Comparison of ENCODE assay signal across 9 cellular contexts in genomic region chr11:31816467-31817053, GRCh38. TPM values are rescaled to one million over a fixed set of nuclear protein-coding genes. Genes with fewer than 3 reads are reported as not detected.
DNase-seq lines count a peak whose midpoint lies in the region; ATAC-seq, FAIRE-seq and TF ChIP-seq lines count a peak whose summit lies in the region.
"Had no signal": no experiment of that assay in that cellular context is flagged by ENCODE, and none has a peak within 500 bp of the region (broad histone marks: within the 10 kb centered on the region; RNA-seq: fewer than 3 reads in every experiment).

No MANE protein-coding gene starts in this region.

- WGBS in K562 (ENCODE audit: insufficient coverage, low coverage, missing lambda C conversion rate) = 12% methylated on average over 27 of the region's 40 CpGs

- H3K4me3 ChIP-seq in HAP-1 = peak overlapping the region; percentile 7
- H3K4me3 ChIP-seq in K562 = peak overlapping the region; percentile 34
- H3K4me3 ChIP-seq in naive thymus-derived CD4-positive, alpha-beta T cell (ENCODE audit: low read length) = no peak overlapping the region
- no peak overlapping the region for H3K4me3 ChIP-seq in lower lobe of right lung

- H3K27ac ChIP-seq in K562 (ENCODE audit: extremely low read depth, low read depth, low read length) (no peak overlapping the region), lower lobe of right lung (no peak overlapping the region)
- no peak overlapping the region for H3K27ac ChIP-seq in naive thymus-derived CD4-positive, alpha-beta T cell (ENCODE audit: low read depth, low read length)

- H3K27me3 Mint-ChIP-seq in naive thymus-derived CD4-positive, alpha-beta T cell = peaks cover 62 to 86% (median 67%) of the 10 kb centered on the region in 5 donors

- peak overlapping the region in 1 of 9 donors; percentile 76 for H3K27ac Mint-ChIP-seq in naive thymus-derived CD4-positive, alpha-beta T cell

- no TSS peak for BruUV-seq in K562 (replicated peaks; lab: Mats Ljungman, UMichigan)

- no peak for TF ChIP-seq EP300 in K562 (IDR thresholded peaks at IDR 0.05; ENCODE audit: low read length)

- TF ChIP-seq POLR2A in K562 (conservative IDR thresholded peaks at IDR 0.05) = no peak

- POLR2A ChIA-PET in K562 (lab: Yijun Ruan, JAX) = interaction anchor here (0.8 to 1.0 kb wide), 2 partner anchors 18 to 35 kb away, joined by 3 read pairs; no protein-coding TSS in a partner anchor
- POLR2A ChIA-PET in naive thymus-derived CD4-positive, alpha-beta T cell (lab: Charles Lee) = no interaction called here

- peaks cover 68% of the 10 kb centered on the region for H3K27me3 ChIP-seq in HAP-1 (ENCODE audit: low read depth)
- peaks cover 22 to 72% of the 10 kb centered on the region in 2 experiments for H3K27me3 ChIP-seq in K562 (ENCODE audit: control insufficient read depth in 2 of 2, insufficient read depth in 2 of 2, low read length in 2 of 2)
- H3K27me3 ChIP-seq in naive thymus-derived CD4-positive, alpha-beta T cell (ENCODE audit: control insufficient read depth in 2 of 2, insufficient read depth in 2 of 2, low read length in 2 of 2) = peaks cover 7 to 55% of the 10 kb centered on the region in 2 donors
- peaks cover 97% of the 10 kb centered on the region for H3K27me3 ChIP-seq in lower lobe of right lung (ENCODE audit: low read depth)

- H3K79me2 ChIP-seq in K562 (ENCODE audit: control insufficient read depth, insufficient read depth, low read length) = no peaks in the 10 kb centered on the region

- in situ Hi-C loops in HAP-1 (cut with MboI; ENCODE audit: low sequenced_read_pairs) = no loop called here
- in situ Hi-C loops in K562 (cut with MboI) = no loop called here

- H3K9me3 Mint-ChIP-seq in naive thymus-derived CD4-positive, alpha-beta T cell = peaks cover 0 to 5% (median 2%) of the 10 kb centered on the region in 11 donors

- H3K4me1 Mint-ChIP-seq in naive thymus-derived CD4-positive, alpha-beta T cell = peaks cover 10 to 57% (median 44%) of the 10 kb centered on the region in 7 donors

- H3K4me2 ChIP-seq in K562 (ENCODE audit: insufficient read depth, low read length) = peak overlapping the region; percentile 58

- peak; percentile 55 for ATAC-seq in K562
- ATAC-seq in naive thymus-derived CD4-positive, alpha-beta T cell = no peak
- no peak for ATAC-seq in HG02763 (IDR thresholded peaks at IDR 0.05; ENCODE audit: unreplicated experiment)
- ATAC-seq in HG02884 (IDR thresholded peaks at IDR 0.05; ENCODE audit: unreplicated experiment) = no peak
- ATAC-seq in lower lobe of right lung = no peak

- intact Hi-C loops in K562 (cut with micrococcal nuclease) (loop anchor here (5.0 to 10.0 kb wide), 2 partner anchors 312 to 419 kb away; partner anchors contain the start of genes ELP4 and IMMP1L), lower lobe of right lung (cut with DNase I) (no loop called here)
- intact Hi-C loops in naive thymus-derived CD4-positive, alpha-beta T cell (cut with micrococcal nuclease) = loop anchor here (2.0 to 10.0 kb wide), 5 partner anchors 14 to 616 kb away; partner anchors contain the start of genes DCDC1 (in 1 of the 2) and DNAJC24 (in 1 of the 2)

- CTCF ChIA-PET in K562 (lab: Yijun Ruan, JAX; ENCODE audit: low intra/inter-chr PET ratio) = no interaction called here
- CTCF ChIA-PET in naive thymus-derived CD4-positive, alpha-beta T cell (lab: Charles Lee) = no interaction called here

- FAIRE-seq in K562 (lab: Jason Lieb, UNC) = no peak

- no peaks in the 10 kb centered on the region for H3K9me3 ChIP-seq in HAP-1
- no peaks in the 10 kb centered on the region for H3K9me3 ChIP-seq in K562 (replicated peaks; ENCODE audit: control insufficient read depth, insufficient read depth, low read depth, low read length)
- H3K9me3 ChIP-seq in naive thymus-derived CD4-positive, alpha-beta T cell (ENCODE audit: control insufficient read depth in 2 of 3, low read length in 3 of 3) = no peaks in the 10 kb centered on the region
- H3K9me3 ChIP-seq in lower lobe of right lung = no peaks in the 10 kb centered on the region

- H3K4me1 ChIP-seq in HAP-1 (peaks cover 20% of the 10 kb centered on the region), K562 (replicated peaks in 1 of 2; ENCODE audit: control insufficient read depth in 2 of 2, insufficient read depth in 2 of 2, low read length in 2 of 2) (peaks cover 0 to 57% of the 10 kb centered on the region in 2 experiments; a peak in 3 of 5 replicates), lower lobe of right lung (peaks cover 62% of the 10 kb centered on the region)
- peaks cover 16 to 22% of the 10 kb centered on the region in 2 donors for H3K4me1 ChIP-seq in naive thymus-derived CD4-positive, alpha-beta T cell (ENCODE audit: control insufficient read depth in 2 of 2, insufficient read depth in 2 of 2, low read length in 2 of 2)

- DNase-seq in AG20443 (ENCODE audit: low spot score) (peak; percentile 45), HAP-1 (ENCODE audit: low spot score in 2 of 2) (no peak), K562 (ENCODE audit: extremely low read depth in 1 of 4, low spot score in 3 of 4) (peak in 3 of 4 experiments; percentile 21 to 32 (median 30)), lower lobe of right lung (no peak)
- DNase-seq in naive thymus-derived CD4-positive, alpha-beta T cell = no peak
- no peak for DNase-seq in activated CD4-positive, CD25-positive, alpha-beta regulatory T cell (lab: John Stamatoyannopoulos, UW)
- DNase-seq: activated gamma-delta T cell treated with Interleukin-2 at 50 U/mL for 16 hours had no signal

- H2AFZ ChIP-seq in K562 (ENCODE audit: low read depth, low read length) = peak overlapping the region; percentile 62

- H4K20me1 ChIP-seq in K562 (replicated peaks; ENCODE audit: control insufficient read depth, insufficient read depth, low read length) = no peaks in the 10 kb centered on the region

- TF ChIP-seq RAD21 in K562 (CRISPR knock-in tag; conservative IDR thresholded peaks at IDR 0.05 in 1 of 2, IDR thresholded peaks at IDR 0.05 in 1 of 2) = no peak

- H3K9me1 ChIP-seq in K562 (ENCODE audit: control insufficient read depth, insufficient read depth, low read length) = no peaks in the 10 kb centered on the region

- H3K4me3 Mint-ChIP-seq in naive thymus-derived CD4-positive, alpha-beta T cell = peak overlapping the region; percentile 25 to 84 (median 76)

- H3K36me3 Mint-ChIP-seq in naive thymus-derived CD4-positive, alpha-beta T cell = peaks cover 0 to 3% (median 1%) of the 10 kb centered on the region in 5 donors

- no peak for TF ChIP-seq CTCF in K562 (IDR thresholded peaks at IDR 0.05 in 2 of 3, conservative IDR thresholded peaks at IDR 0.05 in 1 of 3; ENCODE audit: insufficient read depth in 2 of 3, low read depth in 1 of 3, low read length in 3 of 3)
- TF ChIP-seq CTCF in lower lobe of right lung (IDR thresholded peaks at IDR 0.05) = no peak

- no peaks in the 10 kb centered on the region for H3K36me3 ChIP-seq in HAP-1 (replicated peaks)
- H3K36me3 ChIP-seq in K562 (ENCODE audit: control insufficient read depth, insufficient read depth, low read length) = no peaks in the 10 kb centered on the region
- no peaks in the 10 kb centered on the region for H3K36me3 ChIP-seq in naive thymus-derived CD4-positive, alpha-beta T cell (ENCODE audit: control insufficient read depth in 2 of 3, insufficient read depth in 3 of 3, low read length in 3 of 3)
- H3K36me3 ChIP-seq in lower lobe of right lung = no peaks in the 10 kb centered on the region

- H3K9ac ChIP-seq in K562 (ENCODE audit: insufficient read depth in 1 of 2, low read depth in 2 of 2, low read length in 2 of 2) = peak overlapping the region in 1 of 2 experiments; percentile 45; a peak in 2 of 4 replicates

TF ChIP-seq in K562, 482 proteins besides CTCF, POLR2A, EP300 and RAD21 (continues in another document):
- TF ChIP-seq PBX2 (CRISPR knock-in tag; IDR thresholded peaks at IDR 0.05; ENCODE audit: low read depth) = no peak
- TF ChIP-seq PBX2 (tag; conservative IDR thresholded peaks at IDR 0.05; ENCODE audit: low read depth) = peak; percentile 49; the same call in 1 of the 2 replicates

RNA-seq across cellular contexts. Expression of gene PAX6, which starts 5.4 kb away (rescaled TPM):
- total RNA-seq in K562 (2011; cell fraction: chromatin; rRNA removed; ENCODE audit: low replicate concordance) = 4.4 and 7.3 TPM in 2 replicates
- 2.0 and 3.3 TPM in 2 replicates for total RNA-seq in K562 (2011; cell fraction: nucleolus; rRNA removed)
- 3.7 and 4.1 TPM in 2 replicates for total RNA-seq in K562 (2011; cell fraction: nucleoplasm; rRNA removed)
- total RNA-seq in K562 (2014; rRNA removed) (5.9 and 6.3 TPM in 2 replicates), K562 (2014; rRNA removed; fragmentation: Illumina TruSeq; extraction: Trizol) (5.3 and 7.1 TPM in 2 replicates), K562 (2015; rRNA removed; fragmentation: Illumina TruSeq; extraction: Trizol) (4.6 and 4.7 TPM in 2 replicates), K562 (2021) (5.7 and 5.9 TPM in 2 replicates), lower lobe of right lung (not detected)
- polyA plus RNA-seq in K562 (2011; rRNA removed) (2.5 and 6.8 TPM in 2 replicates), K562 (2014; fragmentation: Illumina TruSeq; extraction: Trizol) (10.9 and 12.3 TPM in 2 replicates), K562 (2014; fragmentation: Nextera tagmentation; extraction: Ambion mirVana) (1 to 10 TPM; 1.5 to 2.6 TPM), K562 (2014; rRNA removed) (7.2 TPM in 2 replicates)
- polyA plus RNA-seq in K562 (2011; cell fraction: cytosol; rRNA removed) = 3.1 and 8.7 TPM in 2 replicates
- 9.3 and 26.6 TPM in 2 replicates for polyA plus RNA-seq in K562 (2011; cell fraction: nucleus; rRNA removed)
- polyA plus RNA-seq in K562 (2012) = 4.8 and 22.9 TPM in 2 replicates
- 4.2 and 9.1 TPM in 2 replicates for polyA minus RNA-seq in K562 (2011; rRNA and poly(A)+ RNA removed)
- 2.3 and 6.0 TPM in 2 replicates for polyA minus RNA-seq in K562 (2011; cell fraction: cytosol; rRNA and poly(A)+ RNA removed)
- polyA minus RNA-seq in K562 (2011; cell fraction: nucleus; rRNA and poly(A)+ RNA removed) = 3.9 and 17.3 TPM in 2 replicates
- not detected for total RNA-seq in naive thymus-derived CD4-positive, alpha-beta T cell
- polyA plus RNA-seq in naive thymus-derived CD4-positive, alpha-beta T cell = not detected

Comparison
In these comparisons a context has a peak if more than half of its experiments do, and no peak if none do; other contexts are left out.
1. DNase-seq: peak in AG20443 (single experiment) and K562 (3 of 4); none in HAP-1 (0 of 2), naive thymus-derived CD4-positive, alpha-beta T cell (0 of 9), lower lobe of right lung (single experiment) and activated CD4-positive, CD25-positive, alpha-beta regulatory T cell (0 of 4).
2. H3K4me3 ChIP-seq: peak in HAP-1 (single experiment) and K562 (single experiment); none in naive thymus-derived CD4-positive, alpha-beta T cell (single experiment) and lower lobe of right lung (single experiment).